ENCODE assay signal across 19 cellular contexts in genomic region chr15:52008326-52008697, GRCh38. TPM values are rescaled to one million over a fixed set of nuclear protein-coding genes. Genes with fewer than 3 reads are reported as not detected.
DNase-seq lines count a peak whose midpoint lies in the region; ATAC-seq and TF ChIP-seq lines count a peak whose summit lies in the region.
"Had no signal": no experiment of that assay in that cellular context is flagged by ENCODE, and none has a peak within 500 bp of the region (broad histone marks: within the 10 kb centered on the region; RNA-seq: fewer than 3 reads in every experiment).

No MANE protein-coding gene starts in this region.

- no peaks in the 10 kb centered on the region for H3K36me3 ChIP-seq in endodermal cell (ENCODE audit: control insufficient read depth, insufficient read depth, low read length)
- H3K36me3 ChIP-seq: cardiac muscle cell had no signal

- H3K27me3 Mint-ChIP-seq in T-helper 1 cell treated with Interleukin-12 subunit alpha and Interleukin-12 subunit beta and Interleukin-4 antibody, amounts not matched to agents 30 μg/mL and 1 μg/mL, for 36 hours (ENCODE audit: low read depth): no peaks in the 10 kb centered on the region
- H3K27me3 Mint-ChIP-seq in stimulated activated naive CD8-positive, alpha-beta T cell treated with anti-CD3 and anti-CD28 coated beads, Interleukin-15, Interleukin-2, amounts not matched to agents 100 ng/mL and 50 ng/mL, for 24 hours: no peaks in the 10 kb centered on the region
- H3K27me3 Mint-ChIP-seq in stimulated activated naive CD8-positive, alpha-beta T cell treated with anti-CD3 and anti-CD28 coated beads, Interleukin-15, amount 100 ng/mL, for 72 hours: no peaks in the 10 kb centered on the region
- no peaks in the 10 kb centered on the region for H3K27me3 Mint-ChIP-seq in endodermal cell (ENCODE audit: insufficient read depth)
- H3K27me3 Mint-ChIP-seq: type B pancreatic cell had no signal

- H3K27ac ChIP-seq in endodermal cell (ENCODE audit: low read depth, low read length): no peak overlapping the region
- H3K27ac ChIP-seq: cardiac muscle cell had no signal

- no peak for TF ChIP-seq CTCF in endodermal cell (conservative IDR thresholded peaks at IDR 0.05)

- H3K4me3 Mint-ChIP-seq in T-helper 1 cell treated with Interleukin-12 subunit alpha and Interleukin-12 subunit beta and Interleukin-4 antibody, amounts not matched to agents 30 μg/mL and 1 μg/mL, for 36 hours: peak overlapping the region; percentile 17
- H3K4me3 Mint-ChIP-seq in stimulated activated naive CD8-positive, alpha-beta T cell treated with anti-CD3 and anti-CD28 coated beads, Interleukin-15, Interleukin-2, amounts not matched to agents 100 ng/mL and 50 ng/mL, for 24 hours: peak overlapping the region; percentile 6
- H3K4me3 Mint-ChIP-seq in stimulated activated naive CD8-positive, alpha-beta T cell treated with anti-CD3 and anti-CD28 coated beads, Interleukin-15, amount 100 ng/mL, for 72 hours: no peak overlapping the region
- H3K4me3 Mint-ChIP-seq in endodermal cell: no peak overlapping the region
- H3K4me3 Mint-ChIP-seq: CD14-positive monocyte, immature natural killer cell, nephron, type B pancreatic cell had no signal

- H3K4me3 ChIP-seq in endodermal cell (ENCODE audit: low read length): no peak overlapping the region
- H3K4me3 ChIP-seq: cardiac muscle cell, lung had no signal

- H3K36me3 Mint-ChIP-seq in T-helper 1 cell treated with Interleukin-12 subunit alpha and Interleukin-12 subunit beta and Interleukin-4 antibody, amounts not matched to agents 30 μg/mL and 1 μg/mL, for 36 hours (ENCODE audit: low read depth): peaks cover 2% of the 10 kb centered on the region
- no peaks in the 10 kb centered on the region for H3K36me3 Mint-ChIP-seq in stimulated activated naive CD8-positive, alpha-beta T cell treated with anti-CD3 and anti-CD28 coated beads, Interleukin-15, Interleukin-2, amounts not matched to agents 100 ng/mL and 50 ng/mL, for 24 hours (ENCODE audit: low read depth)
- no peaks in the 10 kb centered on the region for H3K36me3 Mint-ChIP-seq in endodermal cell (ENCODE audit: low read depth)
- H3K36me3 Mint-ChIP-seq: CD14-positive monocyte, immature natural killer cell, type B pancreatic cell had no signal

- 94 to 100% methylated on average over 5 to 6 of the region's 6 CpGs for WGBS in endodermal cell (ENCODE audit: insufficient coverage in 1 of 2, insufficient read length in 1 of 2), 2 experiments

- H3K27me3 ChIP-seq in endodermal cell (ENCODE audit: control insufficient read depth, insufficient read depth, low read length, poor library complexity, severe bottlenecking): no peaks in the 10 kb centered on the region
- H3K27me3 ChIP-seq: cardiac muscle cell had no signal

- H3K4me1 ChIP-seq in endodermal cell (ENCODE audit: control insufficient read depth, insufficient read depth, low read length): peaks cover 3% of the 10 kb centered on the region

- ATAC-seq in stimulated activated naive CD8-positive, alpha-beta T cell treated with anti-CD3 and anti-CD28 coated beads, Interleukin-15, amount 100 ng/mL, for 72 hours: no peak
- ATAC-seq in HG02610 (IDR thresholded peaks at IDR 0.05; ENCODE audit: unreplicated experiment): no peak
- ATAC-seq: PC-3 had no signal

- H3K27ac Mint-ChIP-seq in T-helper 1 cell treated with Interleukin-12 subunit alpha and Interleukin-12 subunit beta and Interleukin-4 antibody, amounts not matched to agents 30 μg/mL and 1 μg/mL, for 36 hours: peak overlapping the region; percentile 80
- no peak overlapping the region for H3K27ac Mint-ChIP-seq in stimulated activated naive CD8-positive, alpha-beta T cell treated with anti-CD3 and anti-CD28 coated beads, Interleukin-15, Interleukin-2, amounts not matched to agents 100 ng/mL and 50 ng/mL, for 24 hours
- H3K27ac Mint-ChIP-seq in stimulated activated naive CD8-positive, alpha-beta T cell treated with anti-CD3 and anti-CD28 coated beads, Interleukin-15, amount 100 ng/mL, for 72 hours: no peak overlapping the region
- peak overlapping the region; percentile 53 for H3K27ac Mint-ChIP-seq in endodermal cell
- H3K27ac Mint-ChIP-seq: nephron, progenitor cell of endocrine pancreas, type B pancreatic cell had no signal

- peaks cover 58% of the 10 kb centered on the region for H3K4me1 Mint-ChIP-seq in T-helper 1 cell treated with Interleukin-12 subunit alpha and Interleukin-12 subunit beta and Interleukin-4 antibody, amounts not matched to agents 30 μg/mL and 1 μg/mL, for 36 hours (ENCODE audit: low read depth)
- H3K4me1 Mint-ChIP-seq in stimulated activated naive CD8-positive, alpha-beta T cell treated with anti-CD3 and anti-CD28 coated beads, Interleukin-15, Interleukin-2, amounts not matched to agents 100 ng/mL and 50 ng/mL, for 24 hours (ENCODE audit: low read depth): peaks cover 80% of the 10 kb centered on the region
- peaks cover 66% of the 10 kb centered on the region for H3K4me1 Mint-ChIP-seq in stimulated activated naive CD8-positive, alpha-beta T cell treated with anti-CD3 and anti-CD28 coated beads, Interleukin-15, amount 100 ng/mL, for 72 hours
- peaks cover 32% of the 10 kb centered on the region for H3K4me1 Mint-ChIP-seq in endodermal cell
- H3K4me1 Mint-ChIP-seq: immature natural killer cell had no signal

- no peak for DNase-seq in T-helper 1 cell
- DNase-seq in stimulated activated naive CD8-positive, alpha-beta T cell treated with anti-CD3 and anti-CD28 coated beads, Interleukin-15, amount 100 ng/mL, for 72 hours: no peak
- no peak for DNase-seq in endodermal cell
- no peak for DNase-seq in stimulated activated CD8-positive, alpha-beta memory T cell treated with anti-CD3 and anti-CD28 coated beads, Interleukin-4, amount 100 ng/mL, for 48 hours
- DNase-seq in kidney tubule cell (ENCODE audit: low spot score): no peak
- DNase-seq: HCEC 1CT, head of caudate nucleus, immature natural killer cell, KG1 had no signal

- no peaks in the 10 kb centered on the region for H3K9me3 ChIP-seq in endodermal cell (ENCODE audit: control insufficient read depth, low read length)

- H3K9me3 Mint-ChIP-seq in T-helper 1 cell treated with Interleukin-12 subunit alpha and Interleukin-12 subunit beta and Interleukin-4 antibody, amounts not matched to agents 30 μg/mL and 1 μg/mL, for 36 hours: no peaks in the 10 kb centered on the region
- H3K9me3 Mint-ChIP-seq in stimulated activated naive CD8-positive, alpha-beta T cell treated with anti-CD3 and anti-CD28 coated beads, Interleukin-15, Interleukin-2, amounts not matched to agents 100 ng/mL and 50 ng/mL, for 24 hours: peaks cover 2% of the 10 kb centered on the region
- H3K9me3 Mint-ChIP-seq in stimulated activated naive CD8-positive, alpha-beta T cell treated with anti-CD3 and anti-CD28 coated beads, Interleukin-15, amount 100 ng/mL, for 72 hours: no peaks in the 10 kb centered on the region
- no peaks in the 10 kb centered on the region for H3K9me3 Mint-ChIP-seq in endodermal cell
- H3K9me3 Mint-ChIP-seq: immature natural killer cell, nephron, type B pancreatic cell had no signal

- H3K9ac ChIP-seq in endodermal cell (ENCODE audit: extremely low read depth, low read length, poor library complexity, severe bottlenecking): no peak overlapping the region

RNA-seq across cellular contexts. Expression of gene MAPK6, which starts 10.7 kb away (rescaled TPM):
- 10 to 100 TPM; 80.2 to 81.6 TPM for total RNA-seq in endodermal cell
- 81.4 TPM for polyA plus RNA-seq in endodermal cell (2013, experiment 1 of 2)
- polyA plus RNA-seq in endodermal cell (2013, experiment 2 of 2): 81.6 TPM

RNA-seq across cellular contexts. Expression of gene LEO1, which starts 36.7 kb away (rescaled TPM):
- 10 to 100 TPM; 25.6 to 26.5 TPM for total RNA-seq in endodermal cell
- 27.2 TPM for polyA plus RNA-seq in endodermal cell (2013, experiment 1 of 2)
- 31.1 TPM for polyA plus RNA-seq in endodermal cell (2013, experiment 2 of 2)

Comparison
In these comparisons a context has a peak if more than half of its experiments do, and no peak if none do; other contexts are left out.
1. H3K4me3 Mint-ChIP-seq: peak in T-helper 1 cell treated with Interleukin-12 subunit alpha and Interleukin-12 subunit beta and Interleukin-4 antibody, amounts not matched to agents 30 μg/mL and 1 μg/mL, for 36 hours (single experiment) and stimulated activated naive CD8-positive, alpha-beta T cell treated with anti-CD3 and anti-CD28 coated beads, Interleukin-15, Interleukin-2, amounts not matched to agents 100 ng/mL and 50 ng/mL, for 24 hours (single experiment); none in stimulated activated naive CD8-positive, alpha-beta T cell treated with anti-CD3 and anti-CD28 coated beads, Interleukin-15, amount 100 ng/mL, for 72 hours (0 of 2) and endodermal cell (single experiment).
2. H3K27ac Mint-ChIP-seq: peak in T-helper 1 cell treated with Interleukin-12 subunit alpha and Interleukin-12 subunit beta and Interleukin-4 antibody, amounts not matched to agents 30 μg/mL and 1 μg/mL, for 36 hours (single experiment) and endodermal cell (single experiment); none in stimulated activated naive CD8-positive, alpha-beta T cell treated with anti-CD3 and anti-CD28 coated beads, Interleukin-15, Interleukin-2, amounts not matched to agents 100 ng/mL and 50 ng/mL, for 24 hours (single experiment) and stimulated activated naive CD8-positive, alpha-beta T cell treated with anti-CD3 and anti-CD28 coated beads, Interleukin-15, amount 100 ng/mL, for 72 hours (0 of 2).